Comparison of ENCODE assay signal across 14 cellular contexts in the genomic region with DNA sequence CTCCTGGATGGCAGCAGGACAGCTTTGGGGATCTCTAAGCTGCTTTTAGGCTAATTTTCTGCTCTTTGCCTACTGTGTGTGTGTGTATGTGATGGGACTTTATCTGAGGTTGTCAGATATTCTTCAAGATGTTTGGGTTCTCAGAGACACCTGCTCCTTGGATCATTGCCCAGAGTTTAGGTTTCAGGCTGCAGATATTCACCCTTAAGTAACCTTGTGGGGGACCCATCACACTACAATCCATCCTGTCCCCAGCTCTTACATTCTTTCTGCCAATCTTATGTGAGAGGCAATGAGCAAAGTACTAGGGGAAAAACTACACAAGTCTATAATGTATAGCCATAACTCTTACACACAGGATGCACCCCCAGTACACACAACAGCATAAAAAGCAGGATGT.
DNase-seq lines count a peak whose midpoint lies in the region; ATAC-seq and TF ChIP-seq lines count a peak whose summit lies in the region.
"Had no signal": no experiment of that assay in that cellular context is flagged by ENCODE, and none has a peak within 500 bp of the region (broad histone marks: within the 10 kb centered on the region; RNA-seq: fewer than 3 reads in every experiment).

No MANE protein-coding gene starts in this region.

- no peak overlapping the region for H3K4me3 ChIP-seq in dorsolateral prefrontal cortex
- H3K4me3 ChIP-seq: sigmoid colon had no signal

- no peak for DNase-seq in natural killer cell treated with Interleukin-12 subunit alpha and Interleukin-12 subunit beta and Interleukin-15 and Interleukin-18, amount 100 ng/mL, for 72 hours (ENCODE audit: low spot score)
- DNase-seq in GM10266 (ENCODE audit: extremely low spot score): no peak
- DNase-seq in Ammon's horn (ENCODE audit: low spot score): no peak
- no peak for DNase-seq in dorsolateral prefrontal cortex
- DNase-seq: activated naive CD8-positive, alpha-beta T cell treated with anti-CD3 and anti-CD28 coated beads, Interleukin-2, amount 10 ng/mL, durations not matched to agents 7 days and 5 days; KG1; NCI-H1930; sigmoid colon; SK-N-SH had no signal

- H3K9me3 Mint-ChIP-seq in natural killer cell treated with Interleukin-12 subunit alpha and Interleukin-12 subunit beta and Interleukin-15 and Interleukin-18, amount 100 ng/mL, for 72 hours: peaks cover 21% of the 10 kb centered on the region

- no peak overlapping the region for H3K27ac Mint-ChIP-seq in natural killer cell treated with Interleukin-12 subunit alpha and Interleukin-12 subunit beta and Interleukin-15 and Interleukin-18, amount 100 ng/mL, for 72 hours
- H3K27ac Mint-ChIP-seq: activated naive CD8-positive, alpha-beta T cell treated with anti-CD3 and anti-CD28 coated beads, Interleukin-2, amount 10 ng/mL, durations not matched to agents 7 days and 5 days had no signal

- TF ChIP-seq CTCF in GM10266 (IDR thresholded peaks at IDR 0.05; ENCODE audit: control insufficient read depth, insufficient read depth, low read depth, missing control alignments): no peak
- TF ChIP-seq CTCF in dorsolateral prefrontal cortex (IDR thresholded peaks at IDR 0.05 in 54 of 56, conservative IDR thresholded peaks at IDR 0.05 in 2 of 56; ENCODE audit: low read depth in 1 of 56, partially characterized antibody in 56 of 56): no peak

- no peaks in the 10 kb centered on the region for H3K36me3 Mint-ChIP-seq in natural killer cell treated with Interleukin-12 subunit alpha and Interleukin-12 subunit beta and Interleukin-15 and Interleukin-18, amount 100 ng/mL, for 72 hours
- H3K36me3 Mint-ChIP-seq: activated naive CD8-positive, alpha-beta T cell treated with anti-CD3 and anti-CD28 coated beads, Interleukin-2, amount 10 ng/mL, durations not matched to agents 7 days and 5 days had no signal

- no peaks in the 10 kb centered on the region for H3K27me3 Mint-ChIP-seq in natural killer cell treated with Interleukin-12 subunit alpha and Interleukin-12 subunit beta and Interleukin-15 and Interleukin-18, amount 100 ng/mL, for 72 hours
- H3K27me3 Mint-ChIP-seq: activated naive CD8-positive, alpha-beta T cell treated with anti-CD3 and anti-CD28 coated beads, Interleukin-2, amount 10 ng/mL, durations not matched to agents 7 days and 5 days had no signal

- no peak overlapping the region for H3K27ac ChIP-seq in dorsolateral prefrontal cortex
- H3K27ac ChIP-seq: sigmoid colon had no signal

- H3K4me1 Mint-ChIP-seq in natural killer cell treated with Interleukin-12 subunit alpha and Interleukin-12 subunit beta and Interleukin-15 and Interleukin-18, amount 100 ng/mL, for 72 hours (ENCODE audit: low read depth in 2 of 2): peaks cover 0 to 4% of the 10 kb centered on the region in 2 donors
- H3K4me1 Mint-ChIP-seq: activated naive CD8-positive, alpha-beta T cell treated with anti-CD3 and anti-CD28 coated beads, Interleukin-2, amount 10 ng/mL, durations not matched to agents 7 days and 5 days had no signal

- no peak overlapping the region for H3K4me3 Mint-ChIP-seq in natural killer cell treated with Interleukin-12 subunit alpha and Interleukin-12 subunit beta and Interleukin-15 and Interleukin-18, amount 100 ng/mL, for 72 hours
- H3K4me3 Mint-ChIP-seq: activated naive CD8-positive, alpha-beta T cell treated with anti-CD3 and anti-CD28 coated beads, Interleukin-2, amount 10 ng/mL, durations not matched to agents 7 days and 5 days had no signal

- peaks cover 0 to 2% (median 0%) of the 10 kb centered on the region in 45 donors for H3K27me3 ChIP-seq in dorsolateral prefrontal cortex
- H3K27me3 ChIP-seq: sigmoid colon had no signal

- peak; percentile 37 for ATAC-seq in GM18519 (IDR thresholded peaks at IDR 0.05; ENCODE audit: low FRiP score, unreplicated experiment)
- ATAC-seq in GM21381 (IDR thresholded peaks at IDR 0.05; ENCODE audit: unreplicated experiment): peak; percentile 62
- ATAC-seq in HG02885 (IDR thresholded peaks at IDR 0.05; ENCODE audit: poor library complexity, unreplicated experiment): peak; percentile 67
- ATAC-seq in HG03558 (IDR thresholded peaks at IDR 0.05; ENCODE audit: extremely low read depth, unreplicated experiment): peak; percentile 50
- no peak for ATAC-seq in natural killer cell treated with Interleukin-12 subunit alpha and Interleukin-12 subunit beta and Interleukin-15 and Interleukin-18, amount 100 ng/mL, for 72 hours
- ATAC-seq: left lobe of liver had no signal

- intact Hi-C loops in dorsolateral prefrontal cortex (cut with DNase I): no loop called here

Comparison
In these comparisons a context has a peak if more than half of its experiments do, and no peak if none do; other contexts are left out.
1. ATAC-seq: peak in GM18519 (single experiment), GM21381 (single experiment), HG02885 (single experiment) and HG03558 (single experiment); none in natural killer cell treated with Interleukin-12 subunit alpha and Interleukin-12 subunit beta and Interleukin-15 and Interleukin-18, amount 100 ng/mL, for 72 hours (0 of 2).